Comparison of ENCODE assay signal across 8 cellular contexts in genomic region chr2:55419514-55420243, GRCh38. TPM values are rescaled to one million over a fixed set of nuclear protein-coding genes. Genes with fewer than 3 reads are reported as not detected.
DNase-seq lines count a peak whose midpoint lies in the region; ATAC-seq, FAIRE-seq and TF ChIP-seq lines count a peak whose summit lies in the region.

CCDC88A (minus strand) TSS chr2:55419856; CDS start chr2:55419079, 777 bp downstream.

- H3K27ac Mint-ChIP-seq in Caco-2 (ENCODE audit: unreplicated experiment): no peak within 1 kb of the TSS
- peak within 1 kb of the TSS; percentile 72 for H3K27ac Mint-ChIP-seq in activated CD8-positive, alpha-beta memory T cell treated with anti-CD3 and anti-CD28 coated beads, Interleukin-2, amount 10 ng/mL, durations not matched to agents 7 days and 5 days
- H3K27ac Mint-ChIP-seq in endodermal cell: peak within 1 kb of the TSS; percentile 93

- H3K9ac ChIP-seq in endodermal cell (ENCODE audit: extremely low read depth, low read length, poor library complexity, severe bottlenecking): peak within 1 kb of the TSS; percentile 72

- CTCF ChIA-PET in Caco-2 (lab: Charles Lee): interaction anchor here (0.6 kb wide), 2 partner anchors 12 to 16 kb away, joined by 3 to 4 read pairs; no protein-coding TSS in a partner anchor
- CTCF ChIA-PET in activated CD8-positive, alpha-beta memory T cell treated with anti-CD3 and anti-CD28 coated beads, Interleukin-2, amount 10 ng/mL, durations not matched to agents 7 days and 5 days (lab: Charles Lee): interaction anchor here (0.6 to 1.1 kb wide), 2 partner anchors 12 to 127 kb away, joined by 3 read pairs; no protein-coding TSS in a partner anchor

- WGBS in endodermal cell (ENCODE audit: insufficient coverage in 1 of 2, insufficient read length in 1 of 2), 2 experiments: 0% methylated on average over 22 to 76 of the region's 76 CpGs

- peak; percentile 69 for FAIRE-seq in HTR-8/SVneo (lab: Jason Lieb, UNC)

- ATAC-seq in GM21367 (IDR thresholded peaks at IDR 0.05; ENCODE audit: unreplicated experiment): peak; percentile 63
- peak; percentile 90 for ATAC-seq in activated CD8-positive, alpha-beta memory T cell treated with anti-CD3 and anti-CD28 coated beads, Interleukin-2, amount 10 ng/mL, durations not matched to agents 7 days and 5 days

- H3K36me3 Mint-ChIP-seq in Caco-2 (ENCODE audit: insufficient read depth, unreplicated experiment) (no peaks in the 10 kb centered on the region), endodermal cell (ENCODE audit: low read depth) (no peaks in the 10 kb centered on the region)
- H3K36me3 Mint-ChIP-seq in activated CD8-positive, alpha-beta memory T cell treated with anti-CD3 and anti-CD28 coated beads, Interleukin-2, amount 10 ng/mL, durations not matched to agents 7 days and 5 days: no peaks in the 10 kb centered on the region

- H3K27me3 ChIP-seq in Caco-2 (replicated peaks; ENCODE audit: control insufficient read depth, insufficient read depth, low read length) (no peaks in the 10 kb centered on the region), endodermal cell (ENCODE audit: control insufficient read depth, insufficient read depth, low read length, poor library complexity, severe bottlenecking) (no peaks in the 10 kb centered on the region)

- H3K27ac ChIP-seq in endodermal cell (ENCODE audit: low read depth, low read length): peak within 1 kb of the TSS; percentile 91

- H3K9me3 ChIP-seq in Caco-2 (no peaks in the 10 kb centered on the region), endodermal cell (ENCODE audit: control insufficient read depth, low read length) (no peaks in the 10 kb centered on the region)

- H3K4me3 ChIP-seq in Caco-2 (ENCODE audit: low read depth, low read length): peak within 1 kb of the TSS; percentile 74
- peak within 1 kb of the TSS; percentile 92 for H3K4me3 ChIP-seq in endodermal cell (ENCODE audit: low read length)

- peaks cover 13% of the 10 kb centered on the region for H3K4me1 Mint-ChIP-seq in Caco-2 (ENCODE audit: low read depth, unreplicated experiment)
- peaks cover 26% of the 10 kb centered on the region for H3K4me1 Mint-ChIP-seq in activated CD8-positive, alpha-beta memory T cell treated with anti-CD3 and anti-CD28 coated beads, Interleukin-2, amount 10 ng/mL, durations not matched to agents 7 days and 5 days
- peaks cover 13% of the 10 kb centered on the region for H3K4me1 Mint-ChIP-seq in endodermal cell

- peak; percentile 6 to 31 for TF ChIP-seq CTCF in Caco-2 (IDR thresholded peaks at IDR 0.05; ENCODE audit: insufficient read depth in 1 of 2, low read depth in 1 of 2, low read length in 1 of 2, severe bottlenecking in 1 of 2, unreplicated experiment in 1 of 2)
- TF ChIP-seq CTCF in endodermal cell (conservative IDR thresholded peaks at IDR 0.05): peak; percentile 47

- no peaks in the 10 kb centered on the region; the same call in 1 of the 2 replicates for H3K4me1 ChIP-seq in Caco-2
- no peaks in the 10 kb centered on the region for H3K4me1 ChIP-seq in endodermal cell (ENCODE audit: control insufficient read depth, insufficient read depth, low read length)

- POLR2A ChIA-PET in Caco-2 (lab: Charles Lee): no interaction called here

- BruUV-seq in Caco-2 (replicated peaks; lab: Mats Ljungman, UMichigan): no TSS peak

- peak within 1 kb of the TSS; percentile 93 for H3K4me3 Mint-ChIP-seq in Caco-2 (ENCODE audit: unreplicated experiment)
- H3K4me3 Mint-ChIP-seq in activated CD8-positive, alpha-beta memory T cell treated with anti-CD3 and anti-CD28 coated beads, Interleukin-2, amount 10 ng/mL, durations not matched to agents 7 days and 5 days: peak within 1 kb of the TSS; percentile 88
- H3K4me3 Mint-ChIP-seq in endodermal cell: peak within 1 kb of the TSS; percentile 92

- intact Hi-C loops in Caco-2 (cut with micrococcal nuclease; ENCODE audit: unreplicated experiment): loop anchor here (5.0 kb wide), 3 partner anchors 98 to 152 kb away; partner anchors contain the start of genes CFAP36 and MTIF2

- H3K36me3 ChIP-seq in Caco-2 (ENCODE audit: control insufficient read depth, insufficient read depth, low read length) (no peaks in the 10 kb centered on the region), endodermal cell (ENCODE audit: control insufficient read depth, insufficient read depth, low read length) (no peaks in the 10 kb centered on the region)

- peaks cover 11% of the 10 kb centered on the region for H3K27me3 Mint-ChIP-seq in Caco-2 (ENCODE audit: insufficient read depth, unreplicated experiment)
- peaks cover 27% of the 10 kb centered on the region for H3K27me3 Mint-ChIP-seq in activated CD8-positive, alpha-beta memory T cell treated with anti-CD3 and anti-CD28 coated beads, Interleukin-2, amount 10 ng/mL, durations not matched to agents 7 days and 5 days
- no peaks in the 10 kb centered on the region for H3K27me3 Mint-ChIP-seq in endodermal cell (ENCODE audit: insufficient read depth)

- H3K9me3 Mint-ChIP-seq in Caco-2 (ENCODE audit: unreplicated experiment): no peaks in the 10 kb centered on the region
- no peaks in the 10 kb centered on the region for H3K9me3 Mint-ChIP-seq in activated CD8-positive, alpha-beta memory T cell treated with anti-CD3 and anti-CD28 coated beads, Interleukin-2, amount 10 ng/mL, durations not matched to agents 7 days and 5 days (ENCODE audit: low read depth)
- H3K9me3 Mint-ChIP-seq in endodermal cell: no peaks in the 10 kb centered on the region

- peak; percentile 96 to 97 for DNase-seq in Caco-2
- DNase-seq in HTR-8/SVneo (ENCODE audit: insufficient read length, low spot score): peak; percentile 91
- DNase-seq in NOMO-1 treated with DMSO at 0.1 percent for 48 hours (lab: John Stamatoyannopoulos, UW; ENCODE audit: unreplicated experiment): peak; percentile 89
- DNase-seq in activated CD8-positive, alpha-beta memory T cell treated with anti-CD3 and anti-CD28 coated beads, Interleukin-2, amount 10 ng/mL, durations not matched to agents 7 days and 5 days: peak; percentile 88
- peak; percentile 99 for DNase-seq in endodermal cell
- DNase-seq in mesenteric fat pad (ENCODE audit: low spot score): peak; percentile 98
- DNase-seq in stimulated activated CD8-positive, alpha-beta memory T cell treated with anti-CD3 and anti-CD28 coated beads, Interleukin-15, amount 100 ng/mL, for 1 hour (ENCODE audit: low read depth): peak; percentile 73

RNA-seq across cellular contexts. Expression of gene CCDC88A, which starts in this region (rescaled TPM):
- total RNA-seq in Caco-2 (2022) (6.4 and 7.7 TPM in 2 replicates), endodermal cell (10 to 100 TPM; 84.2 to 88.4 TPM), mesenteric fat pad (64.6 TPM)
- 10 to 100 TPM; 10.9 to 15.9 TPM for total RNA-seq in activated CD8-positive, alpha-beta memory T cell treated with anti-CD3 and anti-CD28 coated beads, Interleukin-2, amount 10 ng/mL, durations not matched to agents 7 days and 5 days
- 65.0 TPM for polyA plus RNA-seq in endodermal cell (2013, experiment 1 of 2)
- 76.1 TPM for polyA plus RNA-seq in endodermal cell (2013, experiment 2 of 2)

Comparison
In these comparisons a context has a peak if more than half of its experiments do, and no peak if none do; other contexts are left out.
1. Peak in every context shown above with its lines: DNase-seq, ATAC-seq, H3K4me3 ChIP-seq and H3K27ac ChIP-seq.